In the genomic region with DNA sequence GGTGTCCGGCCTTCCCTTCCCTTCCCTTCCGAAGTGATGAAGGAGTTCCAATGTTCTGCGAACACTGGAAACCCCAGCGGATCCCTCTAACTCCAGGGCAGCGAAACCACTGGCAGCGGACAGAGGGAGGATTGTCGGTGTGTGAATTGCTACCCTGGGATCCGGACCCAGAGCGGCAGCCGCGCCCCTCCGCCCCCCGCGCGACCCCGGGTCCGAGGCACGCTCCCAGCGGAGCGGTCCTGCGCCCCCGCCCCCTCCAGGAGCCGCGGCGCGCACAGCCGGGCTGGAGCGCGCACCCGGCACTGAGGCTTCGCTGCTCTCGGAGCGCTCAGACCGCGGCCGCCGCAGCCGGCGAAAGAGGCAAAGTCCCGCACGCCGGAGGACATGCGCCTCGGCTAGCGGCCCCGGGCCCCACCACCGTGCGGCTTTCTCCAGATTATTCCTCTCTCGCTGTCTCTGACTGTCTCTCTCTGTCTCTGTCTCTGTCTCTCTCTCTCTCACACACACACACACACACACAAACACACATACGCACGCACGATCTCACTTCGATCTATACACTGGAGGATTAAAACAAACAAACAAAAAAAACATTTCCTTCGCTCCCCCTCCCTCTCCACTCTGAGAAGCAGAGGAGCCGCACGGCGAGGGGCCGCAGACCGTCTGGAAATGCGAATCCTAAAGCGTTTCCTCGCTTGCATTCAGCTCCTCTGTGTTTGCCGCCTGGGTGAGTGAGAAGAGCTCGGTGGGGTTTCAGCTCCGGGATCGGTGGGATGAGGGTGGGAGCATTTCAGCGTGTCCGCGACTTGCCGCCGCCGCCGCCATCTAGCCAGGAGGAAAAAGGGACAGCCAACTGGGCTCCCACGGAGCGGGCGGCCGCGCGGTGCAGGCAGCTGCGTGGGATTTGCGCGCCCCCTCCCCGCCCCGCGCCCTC, we compare ENCODE assay signal across 8 cellular contexts. TPM values are rescaled to one million over a fixed set of nuclear protein-coding genes. Genes with fewer than 3 reads are reported as not detected.
DNase-seq lines count a peak whose midpoint lies in the region; ATAC-seq and TF ChIP-seq lines count a peak whose summit lies in the region.

A gene (plus strand): TSS at position 331 of the 934 bp plus-strand sequence. CDS start 339 bp downstream, at position 670.

- H3K36me3 ChIP-seq in kidney epithelial cell (ENCODE audit: control insufficient read depth, insufficient read depth, low read length) = no peaks in the 10 kb centered on the region

- peak within 1 kb of the TSS; percentile 58 for H3K27ac ChIP-seq in caudate nucleus (ENCODE audit: low read depth, low read length)

- H3K36me3 Mint-ChIP-seq in stimulated activated naive B cell treated with anti-CD40 and anti-IgM and Interleukin-4, amounts not matched to agents 10 μg/mL and 1 μg/mL and 100 μg/mL, for 72 hours = no peaks in the 10 kb centered on the region
- peaks cover 3 to 12% (median 3%) of the 10 kb centered on the region in 3 donors for H3K36me3 Mint-ChIP-seq in naive thymus-derived CD8-positive, alpha-beta T cell

- H3K27me3 ChIP-seq in kidney epithelial cell (ENCODE audit: control insufficient read depth, insufficient read depth, low read length) = peaks cover 20% of the 10 kb centered on the region

- peaks cover 4 to 9% of the 10 kb centered on the region in 2 donors for H3K4me1 Mint-ChIP-seq in stimulated activated naive B cell treated with anti-CD40 and anti-IgM and Interleukin-4, amounts not matched to agents 10 μg/mL and 1 μg/mL and 100 μg/mL, for 72 hours
- peaks cover 2 to 9% (median 5%) of the 10 kb centered on the region in 4 donors for H3K4me1 Mint-ChIP-seq in naive thymus-derived CD8-positive, alpha-beta T cell

- POLR2A ChIA-PET in naive thymus-derived CD8-positive, alpha-beta T cell (lab: Charles Lee) = no interaction called here

- H3K4me3 Mint-ChIP-seq in stimulated activated naive B cell treated with anti-CD40 and anti-IgM and Interleukin-4, amounts not matched to agents 10 μg/mL and 1 μg/mL and 100 μg/mL, for 72 hours = peak within 1 kb of the TSS; percentile 69 to 75
- H3K4me3 Mint-ChIP-seq in naive thymus-derived CD8-positive, alpha-beta T cell = peak within 1 kb of the TSS in 5 of 10 donors; percentile 2 to 54 (median 24)

- H3K27ac Mint-ChIP-seq in stimulated activated naive B cell treated with anti-CD40 and anti-IgM and Interleukin-4, amounts not matched to agents 10 μg/mL and 1 μg/mL and 100 μg/mL, for 72 hours = no peak within 1 kb of the TSS
- H3K27ac Mint-ChIP-seq in naive thymus-derived CD8-positive, alpha-beta T cell = no peak within 1 kb of the TSS

- TF ChIP-seq CTCF in GM10266 (IDR thresholded peaks at IDR 0.05; ENCODE audit: control insufficient read depth, insufficient read depth, low read depth, missing control alignments) (no peak), kidney epithelial cell (IDR thresholded peaks at IDR 0.05; ENCODE audit: insufficient read depth, low read length, poor library complexity, severe bottlenecking) (no peak)

- no peaks in the 10 kb centered on the region for H3K9me3 Mint-ChIP-seq in stimulated activated naive B cell treated with anti-CD40 and anti-IgM and Interleukin-4, amounts not matched to agents 10 μg/mL and 1 μg/mL and 100 μg/mL, for 72 hours
- peaks cover 0 to 10% (median 3%) of the 10 kb centered on the region in 9 donors for H3K9me3 Mint-ChIP-seq in naive thymus-derived CD8-positive, alpha-beta T cell

- H3K4me3 ChIP-seq in kidney epithelial cell (ENCODE audit: low read depth, low read length) = peak within 1 kb of the TSS; percentile 50

- peak; percentile 23 to 41 for ATAC-seq in stimulated activated naive B cell treated with anti-CD40 and anti-IgM and Interleukin-4, amounts not matched to agents 10 μg/mL and 1 μg/mL and 100 μg/mL, for 72 hours (replicated peaks)
- no peak for ATAC-seq in HG03280 (IDR thresholded peaks at IDR 0.05; ENCODE audit: unreplicated experiment)
- ATAC-seq in naive thymus-derived CD8-positive, alpha-beta T cell = no peak
- no peak for ATAC-seq in GM21528 (IDR thresholded peaks at IDR 0.05; ENCODE audit: low FRiP score, unreplicated experiment)

- H3K27me3 Mint-ChIP-seq in stimulated activated naive B cell treated with anti-CD40 and anti-IgM and Interleukin-4, amounts not matched to agents 10 μg/mL and 1 μg/mL and 100 μg/mL, for 72 hours = peaks cover 38 to 63% of the 10 kb centered on the region in 2 donors
- H3K27me3 Mint-ChIP-seq in naive thymus-derived CD8-positive, alpha-beta T cell = peaks cover 15 to 55% (median 31%) of the 10 kb centered on the region in 5 donors

- DNase-seq in GM10266 (ENCODE audit: extremely low spot score) = peak; percentile 19
- peak; percentile 56 for DNase-seq in NCI-H1694 treated with DMSO at 0.1 percent for 48 hours (lab: John Stamatoyannopoulos, UW)
- DNase-seq in caudate nucleus (lab: John Stamatoyannopoulos, UW) = peak in 41 of 61 donors; percentile 0 to 58 (median 18)
- no peak for DNase-seq in kidney epithelial cell (ENCODE audit: low read depth)
- DNase-seq in stimulated activated naive B cell treated with anti-CD40 and anti-IgM and Interleukin-4, amounts not matched to agents 10 μg/mL and 1 μg/mL and 100 μg/mL, for 72 hours = no peak
- DNase-seq in naive thymus-derived CD8-positive, alpha-beta T cell = no peak

RNA-seq across cellular contexts. Expression of the gene that starts here (rescaled TPM):
- under 0.01 and 0.04 TPM in 2 replicates for total RNA-seq in kidney epithelial cell
- not detected for total RNA-seq in naive thymus-derived CD8-positive, alpha-beta T cell
- not detected for polyA plus RNA-seq in naive thymus-derived CD8-positive, alpha-beta T cell

Comparison
In these comparisons a context has a peak if more than half of its experiments do, and no peak if none do; other contexts are left out.
1. DNase-seq: peak in GM10266 (single experiment), NCI-H1694 treated with DMSO at 0.1 percent for 48 hours (single experiment) and caudate nucleus (41 of 61); none in kidney epithelial cell (single experiment), stimulated activated naive B cell treated with anti-CD40 and anti-IgM and Interleukin-4, amounts not matched to agents 10 μg/mL and 1 μg/mL and 100 μg/mL, for 72 hours (single experiment) and naive thymus-derived CD8-positive, alpha-beta T cell (0 of 10).
2. ATAC-seq: peak in stimulated activated naive B cell treated with anti-CD40 and anti-IgM and Interleukin-4, amounts not matched to agents 10 μg/mL and 1 μg/mL and 100 μg/mL, for 72 hours (2 of 2); none in HG03280 (single experiment), naive thymus-derived CD8-positive, alpha-beta T cell (0 of 2) and GM21528 (single experiment).